ENCODE assay signal across 20 cellular contexts in the genomic region with DNA sequence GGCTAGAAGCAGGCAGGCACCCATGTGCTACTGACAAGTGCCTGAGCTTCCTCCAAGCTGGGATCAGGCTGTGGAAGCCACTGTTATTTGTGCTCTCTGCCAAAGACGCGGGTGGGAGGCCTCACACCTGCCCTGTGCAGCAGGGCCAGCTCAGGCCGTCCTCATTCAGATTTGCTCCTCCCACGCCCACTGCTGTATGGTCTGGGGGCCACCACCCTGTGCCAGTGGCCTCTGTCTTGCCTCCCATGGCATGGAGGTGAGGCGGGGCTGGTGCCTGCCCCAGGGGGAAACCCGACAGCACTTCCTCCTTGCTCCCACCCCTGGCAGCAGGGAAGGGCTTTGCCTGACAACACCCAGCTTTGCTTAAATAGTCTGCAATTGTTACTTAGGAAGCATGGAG.
A peak's percentile ranks its signal among the peaks of the same experiment; 100 is the strongest.
DNase-seq lines count a peak whose midpoint lies in the region; ATAC-seq, FAIRE-seq and TF ChIP-seq lines count a peak whose summit lies in the region.
"Had no signal": no experiment of that assay in that cellular context is flagged by ENCODE, and none has a peak within 500 bp of the region (broad histone marks: within the 10 kb centered on the region; RNA-seq: fewer than 3 reads in every experiment).

No MANE protein-coding gene starts in this region.

- H4K8ac ChIP-seq in H1 (ENCODE audit: extremely low read depth, insufficient read depth, low read length), result no peak overlapping the region

- H3K79me1 ChIP-seq in H1 (ENCODE audit: low read depth, low read length), result no peaks in the 10 kb centered on the region

- no peak overlapping the region for H2BK15ac ChIP-seq in H1 (ENCODE audit: low read length)

- CTCF ChIA-PET in H1 (lab: Charles Lee; ENCODE audit: partially characterized antibody), result interaction anchor here (0.7 kb wide), 1 partner anchor 37 kb away, joined by 3 read pairs; no protein-coding TSS in a partner anchor

- TF ChIP-seq EP300 in H1 (IDR thresholded peaks at IDR 0.05; ENCODE audit: borderline replicate concordance in 1 of 2, low read depth in 2 of 2, low read length in 2 of 2), result no peak

- POLR2A ChIA-PET in H1 (lab: Charles Lee; ENCODE audit: partially characterized antibody), result no interaction called here

- H3K4me1 ChIP-seq in H1 (replicated peaks in 1 of 4; ENCODE audit: control insufficient read depth in 3 of 4, insufficient read depth in 4 of 4, low read length in 3 of 4), result no peaks in the 10 kb centered on the region
- no peaks in the 10 kb centered on the region for H3K4me1 ChIP-seq in neural progenitor cell
- no peaks in the 10 kb centered on the region for H3K4me1 ChIP-seq in upper lobe of right lung
- H3K4me1 ChIP-seq: HAP-1 had no signal

- no peaks in the 10 kb centered on the region for H3K9me3 Mint-ChIP-seq in neural progenitor cell

- H3K14ac ChIP-seq in H1 (ENCODE audit: insufficient read length), result no peak overlapping the region

- H3F3A ChIP-seq in neural progenitor cell (ENCODE audit: low read depth), result no peaks in the 10 kb centered on the region

- H4K91ac ChIP-seq in H1 (replicated peaks; ENCODE audit: insufficient read length, low read length), result no peak overlapping the region

- no peak overlapping the region for H2BK12ac ChIP-seq in H1 (ENCODE audit: low read depth, low read length)

- ATAC-seq in upper lobe of right lung (peak; percentile 28), GM18858 (IDR thresholded peaks at IDR 0.05; ENCODE audit: unreplicated experiment) (no peak), GM18498 (IDR thresholded peaks at IDR 0.05; ENCODE audit: unreplicated experiment) (no peak)
- ATAC-seq: CD8-positive, alpha-beta T cell; HepG2 had no signal

- H3K4me3 Mint-ChIP-seq in neural progenitor cell, result no peak overlapping the region
- H3K4me3 Mint-ChIP-seq: CD14-positive monocyte; CD8-positive, alpha-beta T cell had no signal

- H3K9me3 ChIP-seq in H1 (ENCODE audit: insufficient read depth in 2 of 2, low read depth in 1 of 2, low read length in 1 of 2) (no peaks in the 10 kb centered on the region), neural progenitor cell (ENCODE audit: low read depth) (no peaks in the 10 kb centered on the region), upper lobe of right lung (no peaks in the 10 kb centered on the region)
- H3K9me3 ChIP-seq: HAP-1 had no signal

- no peaks in the 10 kb centered on the region for H3K27me3 Mint-ChIP-seq in neural progenitor cell (ENCODE audit: insufficient read depth, low read depth)

- H2AFZ ChIP-seq in H1 (ENCODE audit: low read length) (peak overlapping the region; percentile 33; the same call in 1 of the 2 replicates), neural progenitor cell (replicated peaks) (peak overlapping the region; percentile 63)

- no peak overlapping the region for H3K27ac Mint-ChIP-seq in neural progenitor cell
- H3K27ac Mint-ChIP-seq: CD14-positive monocyte; CD8-positive, alpha-beta T cell had no signal

- H3K79me2 ChIP-seq in H1 (ENCODE audit: control insufficient read depth in 1 of 2, insufficient read depth in 2 of 2, low read length in 2 of 2) (no peaks in the 10 kb centered on the region), neural progenitor cell (ENCODE audit: low read depth) (no peaks in the 10 kb centered on the region)

- no peak overlapping the region for H3K27ac ChIP-seq in H1 (ENCODE audit: low read depth, low read length)
- no peak overlapping the region for H3K27ac ChIP-seq in neural progenitor cell
- H3K27ac ChIP-seq in upper lobe of right lung, result no peak overlapping the region
- H3K27ac ChIP-seq: 22Rv1 had no signal

- no peaks in the 10 kb centered on the region for H3K23me2 ChIP-seq in H1 (ENCODE audit: low read depth, low read length)

- H3K4me2 ChIP-seq in H1 (ENCODE audit: insufficient read depth in 1 of 2, low read depth in 2 of 2, low read length in 2 of 2), result no peak overlapping the region
- no peak overlapping the region for H3K4me2 ChIP-seq in neural progenitor cell

- H3K18ac ChIP-seq in H1 (ENCODE audit: extremely low read depth, low read length), result no peak overlapping the region; the same call in 1 of the 2 replicates

- H3K4me3 ChIP-seq in H1 (ENCODE audit: extremely low read depth in 1 of 4, insufficient read depth in 2 of 4, low read depth in 3 of 4, low read length in 4 of 4), result no peak overlapping the region
- no peak overlapping the region for H3K4me3 ChIP-seq in neural progenitor cell
- H3K4me3 ChIP-seq in upper lobe of right lung, result no peak overlapping the region
- H3K4me3 ChIP-seq: HAP-1 had no signal

- H2AK5ac ChIP-seq in H1 (ENCODE audit: low read depth, low read length), result no peak overlapping the region

- no peak overlapping the region for H2BK20ac ChIP-seq in H1 (ENCODE audit: low read length)

- WGBS in H1 (ENCODE audit: extremely low coverage in 1 of 2, insufficient coverage in 1 of 2, insufficient read length in 1 of 2, insufficient replicate concordance in 2 of 2, low coverage in 1 of 2, low lambda C conversion rate in 2 of 2, missing lambda C conversion rate in 1 of 2), 2 experiments, result 80% methylated on average over 6 of the region's 6 CpGs; no CpG with 5 or more reads in 1 of the 2 experiments

- no peak overlapping the region for H3K4ac ChIP-seq in H1 (replicated peaks; ENCODE audit: insufficient read length, low read depth, low read length)

- no peaks in the 10 kb centered on the region for H3K4me1 Mint-ChIP-seq in neural progenitor cell
- H3K4me1 Mint-ChIP-seq: CD14-positive monocyte had no signal

- H3K23ac ChIP-seq in H1 (ENCODE audit: insufficient read length), result no peak overlapping the region

- H3K36me3 ChIP-seq in H1 (ENCODE audit: control insufficient read depth in 2 of 4, insufficient read depth in 4 of 4, low read length in 3 of 4), result no peaks in the 10 kb centered on the region
- no peaks in the 10 kb centered on the region for H3K36me3 ChIP-seq in neural progenitor cell
- no peaks in the 10 kb centered on the region for H3K36me3 ChIP-seq in upper lobe of right lung
- H3K36me3 ChIP-seq: HAP-1 had no signal

- FAIRE-seq in H1 (lab: Jason Lieb, UNC) (no peak), HTR-8/SVneo (lab: Jason Lieb, UNC) (no peak)
- FAIRE-seq: D721Med, GM12892, HepG2 had no signal

- no peak for TF ChIP-seq POLR2A in H1 (IDR thresholded peaks at IDR 0.05; ENCODE audit: control extremely low read depth in 1 of 2, low read depth in 2 of 2, low read length in 2 of 2)

- no peaks in the 10 kb centered on the region for H3K27me3 ChIP-seq in H1 (replicated peaks in 1 of 4; ENCODE audit: control insufficient read depth in 3 of 4, extremely low read depth in 1 of 4, insufficient read depth in 3 of 4, low read length in 3 of 4)
- no peaks in the 10 kb centered on the region for H3K27me3 ChIP-seq in neural progenitor cell
- H3K27me3 ChIP-seq in upper lobe of right lung, result no peaks in the 10 kb centered on the region

- H2BK5ac ChIP-seq in H1 (ENCODE audit: low read depth, low read length), result no peak overlapping the region

- no peak overlapping the region for H2BK120ac ChIP-seq in H1 (replicated peaks; ENCODE audit: low read depth, low read length)

- DNase-seq in NCI-H748 (lab: John Stamatoyannopoulos, UW; ENCODE audit: unreplicated experiment), result peak; percentile 9
- no peak for DNase-seq in NCI-H748 treated with DMSO at 0.1 percent for 48 hours (lab: John Stamatoyannopoulos, UW)
- DNase-seq in H1 (ENCODE audit: low read depth in 1 of 2, low spot score in 2 of 2), result peak in 1 of 2 experiments; percentile 42
- no peak for DNase-seq in neural progenitor cell (ENCODE audit: low spot score)
- no peak for DNase-seq in upper lobe of right lung
- DNase-seq in HTR-8/SVneo (ENCODE audit: insufficient read length, low spot score), result no peak
- DNase-seq: CD8-positive, alpha-beta T cell; COR-L47; DMS153; DMS79 treated with DMSO at 0.1 percent for 48 hours; EL; GDM1 had no signal

- intact Hi-C loops in upper lobe of right lung (cut with DNase I), result no loop called here

- no peak for TF ChIP-seq RAD21 in H1 (IDR thresholded peaks at IDR 0.05 in 1 of 2, conservative IDR thresholded peaks at IDR 0.05 in 1 of 2; ENCODE audit: low read depth in 2 of 2, low read length in 2 of 2)

- H3K36me3 Mint-ChIP-seq in neural progenitor cell, result no peaks in the 10 kb centered on the region
- H3K36me3 Mint-ChIP-seq: CD14-positive monocyte; CD8-positive, alpha-beta T cell had no signal

- no peak for TF ChIP-seq CTCF in H1 (IDR thresholded peaks at IDR 0.05; ENCODE audit: control extremely low read depth in 1 of 3, insufficient read depth in 1 of 3, low read depth in 1 of 3, low read length in 3 of 3)
- no peak for TF ChIP-seq CTCF in neural progenitor cell (IDR thresholded peaks at IDR 0.05)
- no peak for TF ChIP-seq CTCF in upper lobe of right lung (IDR thresholded peaks at IDR 0.05)

- H4K5ac ChIP-seq in H1 (ENCODE audit: insufficient read length, low read depth, low read length), result no peak overlapping the region

- H4K20me1 ChIP-seq in H1 (replicated peaks in 1 of 2; ENCODE audit: control insufficient read depth in 1 of 2, insufficient read depth in 2 of 2, low read length in 2 of 2) (no peaks in the 10 kb centered on the region), neural progenitor cell (ENCODE audit: low read depth) (no peaks in the 10 kb centered on the region)

- H3K9ac ChIP-seq in H1 (replicated peaks in 1 of 4; ENCODE audit: extremely low read depth in 1 of 4, low read depth in 3 of 4, low read length in 3 of 4) (no peak overlapping the region), neural progenitor cell (no peak overlapping the region)

- H3K56ac ChIP-seq in H1 (replicated peaks; ENCODE audit: insufficient read length, low read depth, low read length), result no peak overlapping the region

TF ChIP-seq in H1, 55 proteins besides CTCF, POLR2A, EP300 and RAD21:
- no peak for TF ChIP-seq PHF8 (conservative IDR thresholded peaks at IDR 0.05; ENCODE audit: low read depth, low read length)
- no peak for TF ChIP-seq HDAC6 (IDR thresholded peaks at IDR 0.05; ENCODE audit: low read depth, low read length)
- no peak for TF ChIP-seq RFX5 (IDR thresholded peaks at IDR 0.05; ENCODE audit: borderline replicate concordance, low read depth, low read length)
- TF ChIP-seq CTBP2 (IDR thresholded peaks at IDR 0.05; ENCODE audit: borderline replicate concordance, insufficient read depth, insufficient read length, low read length), result no peak
TF ChIP-seq in H1: peak in this region for 0.
